1 cellular context compared by ENCODE assay signal in genomic region chr2:27218614-27219013, GRCh38.
TF ChIP-seq lines count a peak whose summit lies in the region.

No MANE protein-coding gene starts in this region.

TF ChIP-seq in GM23338, 12 proteins besides CTCF, POLR2A, EP300 and RAD21 (continued from another document):
- TF ChIP-seq, protein P1, sequence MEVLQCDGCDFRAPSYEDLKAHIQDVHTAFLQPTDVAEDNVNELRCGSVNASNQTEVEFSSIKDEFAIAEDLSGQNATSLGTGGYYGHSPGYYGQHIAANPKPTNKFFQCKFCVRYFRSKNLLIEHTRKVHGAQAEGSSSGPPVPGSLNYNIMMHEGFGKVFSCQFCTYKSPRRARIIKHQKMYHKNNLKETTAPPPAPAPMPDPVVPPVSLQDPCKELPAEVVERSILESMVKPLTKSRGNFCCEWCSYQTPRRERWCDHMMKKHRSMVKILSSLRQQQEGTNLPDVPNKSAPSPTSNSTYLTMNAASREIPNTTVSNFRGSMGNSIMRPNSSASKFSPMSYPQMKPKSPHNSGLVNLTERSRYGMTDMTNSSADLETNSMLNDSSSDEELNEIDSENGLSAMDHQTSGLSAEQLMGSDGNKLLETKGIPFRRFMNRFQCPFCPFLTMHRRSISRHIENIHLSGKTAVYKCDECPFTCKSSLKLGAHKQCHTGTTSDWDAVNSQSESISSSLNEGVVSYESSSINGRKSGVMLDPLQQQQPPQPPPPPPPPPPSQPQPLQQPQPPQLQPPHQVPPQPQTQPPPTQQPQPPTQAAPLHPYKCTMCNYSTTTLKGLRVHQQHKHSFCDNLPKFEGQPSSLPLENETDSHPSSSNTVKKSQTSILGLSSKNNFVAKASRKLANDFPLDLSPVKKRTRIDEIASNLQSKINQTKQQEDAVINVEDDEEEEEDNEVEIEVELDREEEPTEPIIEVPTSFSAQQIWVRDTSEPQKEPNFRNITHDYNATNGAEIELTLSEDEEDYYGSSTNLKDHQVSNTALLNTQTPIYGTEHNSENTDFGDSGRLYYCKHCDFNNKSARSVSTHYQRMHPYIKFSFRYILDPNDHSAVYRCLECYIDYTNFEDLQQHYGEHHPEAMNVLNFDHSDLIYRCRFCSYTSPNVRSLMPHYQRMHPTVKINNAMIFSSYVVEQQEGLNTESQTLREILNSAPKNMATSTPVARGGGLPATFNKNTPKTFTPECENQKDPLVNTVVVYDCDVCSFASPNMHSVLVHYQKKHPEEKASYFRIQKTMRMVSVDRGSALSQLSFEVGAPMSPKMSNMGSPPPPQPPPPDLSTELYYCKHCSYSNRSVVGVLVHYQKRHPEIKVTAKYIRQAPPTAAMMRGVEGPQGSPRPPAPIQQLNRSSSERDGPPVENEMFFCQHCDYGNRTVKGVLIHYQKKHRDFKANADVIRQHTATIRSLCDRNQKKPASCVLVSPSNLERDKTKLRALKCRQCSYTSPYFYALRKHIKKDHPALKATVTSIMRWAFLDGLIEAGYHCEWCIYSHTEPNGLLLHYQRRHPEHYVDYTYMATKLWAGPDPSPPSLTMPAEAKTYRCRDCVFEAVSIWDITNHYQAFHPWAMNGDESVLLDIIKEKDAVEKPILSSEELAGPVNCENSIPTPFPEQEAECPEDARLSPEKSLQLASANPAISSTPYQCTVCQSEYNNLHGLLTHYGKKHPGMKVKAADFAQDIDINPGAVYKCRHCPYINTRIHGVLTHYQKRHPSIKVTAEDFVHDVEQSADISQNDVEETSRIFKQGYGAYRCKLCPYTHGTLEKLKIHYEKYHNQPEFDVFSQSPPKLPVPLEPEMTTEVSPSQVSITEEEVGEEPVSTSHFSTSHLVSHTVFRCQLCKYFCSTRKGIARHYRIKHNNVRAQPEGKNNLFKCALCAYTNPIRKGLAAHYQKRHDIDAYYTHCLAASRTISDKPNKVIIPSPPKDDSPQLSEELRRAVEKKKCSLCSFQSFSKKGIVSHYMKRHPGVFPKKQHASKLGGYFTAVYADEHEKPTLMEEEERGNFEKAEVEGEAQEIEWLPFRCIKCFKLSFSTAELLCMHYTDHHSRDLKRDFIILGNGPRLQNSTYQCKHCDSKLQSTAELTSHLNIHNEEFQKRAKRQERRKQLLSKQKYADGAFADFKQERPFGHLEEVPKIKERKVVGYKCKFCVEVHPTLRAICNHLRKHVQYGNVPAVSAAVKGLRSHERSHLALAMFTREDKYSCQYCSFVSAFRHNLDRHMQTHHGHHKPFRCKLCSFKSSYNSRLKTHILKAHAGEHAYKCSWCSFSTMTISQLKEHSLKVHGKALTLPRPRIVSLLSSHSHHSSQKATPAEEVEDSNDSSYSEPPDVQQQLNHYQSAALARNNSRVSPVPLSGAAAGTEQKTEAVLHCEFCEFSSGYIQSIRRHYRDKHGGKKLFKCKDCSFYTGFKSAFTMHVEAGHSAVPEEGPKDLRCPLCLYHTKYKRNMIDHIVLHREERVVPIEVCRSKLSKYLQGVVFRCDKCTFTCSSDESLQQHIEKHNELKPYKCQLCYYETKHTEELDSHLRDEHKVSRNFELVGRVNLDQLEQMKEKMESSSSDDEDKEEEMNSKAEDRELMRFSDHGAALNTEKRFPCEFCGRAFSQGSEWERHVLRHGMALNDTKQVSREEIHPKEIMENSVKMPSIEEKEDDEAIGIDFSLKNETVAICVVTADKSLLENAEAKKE (CRISPR knock-in tag; IDR thresholded peaks at IDR 0.05): no peak
